9 cellular contexts compared by ENCODE assay signal in genomic region chr19:2740314-2740656, GRCh38. TPM values are rescaled to one million over a fixed set of nuclear protein-coding genes. Genes with fewer than 3 reads are reported as not detected.
A peak's percentile ranks its signal among the peaks of the same experiment; 100 is the strongest.
DNase-seq lines count a peak whose midpoint lies in the region; ATAC-seq and TF ChIP-seq lines count a peak whose summit lies in the region.
"Had no signal": no experiment of that assay in that cellular context is flagged by ENCODE, and none has a peak within 500 bp of the region (broad histone marks: within the 10 kb centered on the region; RNA-seq: fewer than 3 reads in every experiment).

No MANE protein-coding gene starts in this region.

- peaks cover 12% of the 10 kb centered on the region for H3K27me3 Mint-ChIP-seq in T-helper 2 cell treated with Interferon-gamma antibody and Interleukin-4, amounts not matched to agents 5 μg/mL and 100 μg/mL, for 36 hours (ENCODE audit: low read depth)

- no peak for TF ChIP-seq POLR2A in sigmoid colon (IDR thresholded peaks at IDR 0.05)

- H3K27ac ChIP-seq in OCI-LY1 (ENCODE audit: low read depth, low read length, poor library complexity, severe bottlenecking) (no peak overlapping the region), coronary artery (no peak overlapping the region), sigmoid colon (no peak overlapping the region)
- H3K27ac ChIP-seq: thyroid gland had no signal

- no peaks in the 10 kb centered on the region for H3K27me3 ChIP-seq in OCI-LY1 (ENCODE audit: insufficient read depth, low read length)
- peaks cover 0 to 3% (median 0%) of the 10 kb centered on the region in 3 donors for H3K27me3 ChIP-seq in sigmoid colon
- H3K27me3 ChIP-seq: thyroid gland had no signal

- H3K36me3 Mint-ChIP-seq in T-helper 2 cell treated with Interferon-gamma antibody and Interleukin-4, amounts not matched to agents 5 μg/mL and 100 μg/mL, for 36 hours (ENCODE audit: low read depth), result peaks cover 18% of the 10 kb centered on the region

- H3K36me3 ChIP-seq in OCI-LY1 (ENCODE audit: insufficient read depth, low read length) (peaks cover 21% of the 10 kb centered on the region), sigmoid colon (peaks cover 0 to 17% (median 9%) of the 10 kb centered on the region in 4 donors)

- no peak overlapping the region for H2AFZ ChIP-seq in OCI-LY1 (ENCODE audit: low read length)

- no peak overlapping the region for H3K27ac Mint-ChIP-seq in T-helper 2 cell treated with Interferon-gamma antibody and Interleukin-4, amounts not matched to agents 5 μg/mL and 100 μg/mL, for 36 hours

- TF ChIP-seq CTCF in OCI-LY1 (IDR thresholded peaks at IDR 0.05; ENCODE audit: low read length) (no peak), coronary artery (IDR thresholded peaks at IDR 0.05) (no peak), sigmoid colon (IDR thresholded peaks at IDR 0.05) (peak in 1 of 4 experiments; percentile 4)

- H3K79me2 ChIP-seq in OCI-LY1 (ENCODE audit: insufficient read depth, low read length), result no peaks in the 10 kb centered on the region

- no peaks in the 10 kb centered on the region for H3K9me3 ChIP-seq in OCI-LY1 (ENCODE audit: low read length)
- no peaks in the 10 kb centered on the region for H3K9me3 ChIP-seq in sigmoid colon
- H3K9me3 ChIP-seq: thyroid gland had no signal

- 43 to 54% methylated on average over 13 of the region's 13 CpGs for WGBS in sigmoid colon, 2 donors

- peak overlapping the region; percentile 24; the same call in 1 of the 2 replicates for H3K4me2 ChIP-seq in OCI-LY1 (ENCODE audit: low read length)

- H3K4me3 ChIP-seq in OCI-LY1 (ENCODE audit: low read depth, low read length, poor library complexity, severe bottlenecking), result peak overlapping the region; percentile 76
- peak overlapping the region; percentile 77 for H3K4me3 ChIP-seq in coronary artery
- peak overlapping the region in 3 of 4 donors; percentile 85 to 99 (median 92) for H3K4me3 ChIP-seq in sigmoid colon

- H3K9ac ChIP-seq in OCI-LY1 (ENCODE audit: low read length), result no peak overlapping the region

- H3K4me1 ChIP-seq in OCI-LY1 (ENCODE audit: insufficient read depth, low read length, severe bottlenecking) (peaks cover 6% of the 10 kb centered on the region), sigmoid colon (peaks cover 0 to 16% (median 15%) of the 10 kb centered on the region in 4 donors)

- H3F3A ChIP-seq in OCI-LY1 (ENCODE audit: insufficient read depth, low read length), result no peaks in the 10 kb centered on the region

- no peak for DNase-seq in T-helper 2 cell treated with Interferon-gamma antibody and Interleukin-4, amounts not matched to agents 5 μg/mL and 100 μg/mL, for 36 hours (ENCODE audit: low spot score)
- DNase-seq in T-helper 2 cell, result no peak
- DNase-seq in coronary artery (ENCODE audit: low spot score), result no peak
- DNase-seq in sigmoid colon, result no peak
- no peak for DNase-seq in NCI-H146 treated with DMSO at 0.1 percent for 48 hours (lab: John Stamatoyannopoulos, UW; ENCODE audit: unreplicated experiment)
- DNase-seq in effector CD4-positive, alpha-beta T cell, result no peak

- no peaks in the 10 kb centered on the region for H3K9me3 Mint-ChIP-seq in T-helper 2 cell treated with Interferon-gamma antibody and Interleukin-4, amounts not matched to agents 5 μg/mL and 100 μg/mL, for 36 hours

- H4K20me1 ChIP-seq in OCI-LY1 (ENCODE audit: insufficient read depth, low read length), result no peaks in the 10 kb centered on the region

- peak overlapping the region; percentile 64 for H3K4me3 Mint-ChIP-seq in T-helper 2 cell treated with Interferon-gamma antibody and Interleukin-4, amounts not matched to agents 5 μg/mL and 100 μg/mL, for 36 hours

- no peak for TF ChIP-seq EP300 in sigmoid colon (IDR thresholded peaks at IDR 0.05)

- peaks cover 12% of the 10 kb centered on the region for H3K4me1 Mint-ChIP-seq in T-helper 2 cell treated with Interferon-gamma antibody and Interleukin-4, amounts not matched to agents 5 μg/mL and 100 μg/mL, for 36 hours (ENCODE audit: low read depth)

- no peaks in the 10 kb centered on the region for H3K9me2 ChIP-seq in OCI-LY1 (ENCODE audit: low read depth, low read length)

- intact Hi-C loops in sigmoid colon (cut with DNase I), result no loop called here

- no peak for ATAC-seq in GM21526 (IDR thresholded peaks at IDR 0.05; ENCODE audit: low FRiP score, unreplicated experiment)

RNA-seq across cellular contexts. Expression of gene SLC39A3, which starts 0.5 kb away (rescaled TPM):
- total RNA-seq in sigmoid colon, result 10 to 100 TPM; 15.5 to 21.7 (median 17.5) TPM
- polyA plus RNA-seq in sigmoid colon, result 10 to 100 TPM in 1 of 3 donors, 1 to 10 TPM in 2; 7.2 to 35.4 (median 7.4) TPM

RNA-seq across cellular contexts. Expression of gene DIRAS1, which starts 19.1 kb away (rescaled TPM):
- total RNA-seq in sigmoid colon, result 1 to 10 TPM in 2 of 4 donors, under 1 TPM in 2; 0.33 to 2.2 (median 1.2) TPM
- polyA plus RNA-seq in sigmoid colon, result 1 to 10 TPM in 2 of 3 donors, under 1 TPM in 1; 0.60 to 1.6 (median 1.6) TPM

RNA-seq across cellular contexts. Expression of gene GNG7, which starts 37.8 kb away (rescaled TPM):
- total RNA-seq in sigmoid colon, result 1 to 10 TPM; 1.8 to 8.0 (median 3.0) TPM
- 1 to 10 TPM; 1.2 to 6.8 (median 1.8) TPM for polyA plus RNA-seq in sigmoid colon

RNA-seq across cellular contexts. Expression of gene SGTA, which starts 42.8 kb away (rescaled TPM):
- total RNA-seq in sigmoid colon, result 10 to 100 TPM; 42.5 to 48.1 (median 45.2) TPM
- 10 to 100 TPM; 51.1 to 80.7 (median 55.0) TPM for polyA plus RNA-seq in sigmoid colon

RNA-seq across cellular contexts. Expression of gene THOP1, which starts 45.0 kb away (rescaled TPM):
- total RNA-seq in sigmoid colon, result 10 to 100 TPM; 23.2 to 61.8 (median 33.9) TPM
- polyA plus RNA-seq in sigmoid colon, result 10 to 100 TPM; 30.0 to 97.0 (median 51.1) TPM
